Comparison of ENCODE assay signal across 8 cellular contexts in genomic region chr12:95942106-95942531, GRCh38. TPM values are rescaled to one million over a fixed set of nuclear protein-coding genes. Genes with fewer than 3 reads are reported as not detected.
A peak's percentile ranks its signal among the peaks of the same experiment; 100 is the strongest.
DNase-seq lines count a peak whose midpoint lies in the region; ATAC-seq and TF ChIP-seq lines count a peak whose summit lies in the region.

No MANE protein-coding gene starts in this region.

- H3K27me3 ChIP-seq in GM23248 (replicated peaks; ENCODE audit: insufficient read depth) = no peaks in the 10 kb centered on the region

- H2AFZ ChIP-seq in GM23248 = peak overlapping the region; percentile 88

- no peaks in the 10 kb centered on the region for H3K4me1 ChIP-seq in GM23248 (ENCODE audit: insufficient read depth)

- no peaks in the 10 kb centered on the region for H3K27me3 Mint-ChIP-seq in activated T-cell treated with anti-CD3 and anti-CD28 coated beads, Interleukin-2, amount 50 U/mL, for 72 hours (ENCODE audit: low read depth)
- no peaks in the 10 kb centered on the region for H3K27me3 Mint-ChIP-seq in stimulated activated naive B cell treated with anti-CD40 and anti-IgM and Interleukin-4, amounts not matched to agents 10 μg/mL and 1 μg/mL and 100 μg/mL, for 72 hours

- 10 to 19% methylated on average over 11 to 14 of the region's 14 CpGs for WGBS in GM23248 (ENCODE audit: low coverage in 1 of 2, low lambda C conversion rate in 2 of 2, missing lambda C conversion rate in 2 of 2), 2 experiments

- peaks cover 2% of the 10 kb centered on the region in 2 donors for H3K36me3 Mint-ChIP-seq in activated T-cell treated with anti-CD3 and anti-CD28 coated beads, Interleukin-2, amount 50 U/mL, for 72 hours (ENCODE audit: insufficient read depth in 2 of 2)
- H3K36me3 Mint-ChIP-seq in stimulated activated naive B cell treated with anti-CD40 and anti-IgM and Interleukin-4, amounts not matched to agents 10 μg/mL and 1 μg/mL and 100 μg/mL, for 72 hours = no peaks in the 10 kb centered on the region

- no peaks in the 10 kb centered on the region for H3K79me2 ChIP-seq in GM23248 (ENCODE audit: insufficient read depth)

- no peaks in the 10 kb centered on the region for H3K9me3 ChIP-seq in GM23248 (ENCODE audit: low read depth)

- ATAC-seq in activated T-cell treated with anti-CD3 and anti-CD28 coated beads, Interleukin-2, amount 50 U/mL, for 72 hours (replicated peaks in 1 of 2) = no peak
- ATAC-seq in stimulated activated naive B cell treated with anti-CD40 and anti-IgM and Interleukin-4, amounts not matched to agents 10 μg/mL and 1 μg/mL and 100 μg/mL, for 72 hours (replicated peaks) = peak in 1 of 2 donors; percentile 2

- H3K4me3 ChIP-seq in AG10803 (ENCODE audit: low read length) (peak overlapping the region; percentile 62), GM23248 (peak overlapping the region; percentile 77), iPS-11a (ENCODE audit: low read depth, low read length) (peak overlapping the region; percentile 81)

- H3K9me3 Mint-ChIP-seq in activated T-cell treated with anti-CD3 and anti-CD28 coated beads, Interleukin-2, amount 50 U/mL, for 72 hours = no peaks in the 10 kb centered on the region
- H3K9me3 Mint-ChIP-seq in stimulated activated naive B cell treated with anti-CD40 and anti-IgM and Interleukin-4, amounts not matched to agents 10 μg/mL and 1 μg/mL and 100 μg/mL, for 72 hours = no peaks in the 10 kb centered on the region

- DNase-seq in AG10803 (ENCODE audit: low read depth) = no peak
- DNase-seq in GM23248 = peak; percentile 31
- no peak for DNase-seq in activated T-cell treated with anti-CD3 and anti-CD28 coated beads, Interleukin-2, amount 50 U/mL, for 72 hours
- DNase-seq in stimulated activated naive B cell treated with anti-CD40 and anti-IgM and Interleukin-4, amounts not matched to agents 10 μg/mL and 1 μg/mL and 100 μg/mL, for 72 hours = no peak
- DNase-seq in DMS153 treated with DMSO at 0.1 percent for 48 hours (lab: John Stamatoyannopoulos, UW; ENCODE audit: unreplicated experiment) = no peak
- DNase-seq in activated CD8-positive, alpha-beta memory T cell treated with anti-CD3 and anti-CD28 coated beads, Interleukin-2, amount 50 U/mL, for 4 hours = no peak
- DNase-seq in NCI-H2107 (lab: John Stamatoyannopoulos, UW) = no peak

- H3K9me2 ChIP-seq in GM23248 (ENCODE audit: insufficient read depth) = no peaks in the 10 kb centered on the region

- no peak for TF ChIP-seq CTCF in AG10803 (conservative IDR thresholded peaks at IDR 0.05; ENCODE audit: low read length)

- peak overlapping the region; percentile 79 for H3K9ac ChIP-seq in GM23248

- H3F3A ChIP-seq in GM23248 (ENCODE audit: insufficient read depth) = no peaks in the 10 kb centered on the region

- H3K4me2 ChIP-seq in GM23248 (ENCODE audit: unreplicated experiment) = peak overlapping the region; percentile 78

- H3K4me3 Mint-ChIP-seq in activated T-cell treated with anti-CD3 and anti-CD28 coated beads, Interleukin-2, amount 50 U/mL, for 72 hours = peak overlapping the region; percentile 92 to 95
- peak overlapping the region; percentile 91 to 92 for H3K4me3 Mint-ChIP-seq in stimulated activated naive B cell treated with anti-CD40 and anti-IgM and Interleukin-4, amounts not matched to agents 10 μg/mL and 1 μg/mL and 100 μg/mL, for 72 hours

- H4K20me1 ChIP-seq in GM23248 (ENCODE audit: insufficient read depth) = no peaks in the 10 kb centered on the region

- H3K27ac ChIP-seq in GM23248 = no peak overlapping the region

- no peaks in the 10 kb centered on the region for H3K36me3 ChIP-seq in GM23248 (ENCODE audit: low read depth)

- H3K4me1 Mint-ChIP-seq in activated T-cell treated with anti-CD3 and anti-CD28 coated beads, Interleukin-2, amount 50 U/mL, for 72 hours (ENCODE audit: low read depth) = peaks cover 9% of the 10 kb centered on the region
- peaks cover 3 to 6% of the 10 kb centered on the region in 2 donors for H3K4me1 Mint-ChIP-seq in stimulated activated naive B cell treated with anti-CD40 and anti-IgM and Interleukin-4, amounts not matched to agents 10 μg/mL and 1 μg/mL and 100 μg/mL, for 72 hours

- H3K27ac Mint-ChIP-seq in activated T-cell treated with anti-CD3 and anti-CD28 coated beads, Interleukin-2, amount 50 U/mL, for 72 hours = peak overlapping the region; percentile 63
- peak overlapping the region; percentile 94 for H3K27ac Mint-ChIP-seq in stimulated activated naive B cell treated with anti-CD40 and anti-IgM and Interleukin-4, amounts not matched to agents 10 μg/mL and 1 μg/mL and 100 μg/mL, for 72 hours

- in situ Hi-C loops in GM23248 (cut with MboI) = no loop called here

RNA-seq across cellular contexts. Expression of gene CCDC38, which starts 0.3 kb away (rescaled TPM):
- total RNA-seq in GM23248 (2014; rRNA removed; shearing (Covaris generic)) = under 0.01 TPM in 1 of 2 replicates, not detected in the other
- 0.06 TPM in 1 of 2 replicates, not detected in the other for polyA plus RNA-seq in GM23248 (2016; fragmentation: Nextera tagmentation; extraction: Ambion mirVana)
- total RNA-seq in activated T-cell treated with anti-CD3 and anti-CD28 coated beads, Interleukin-2, amount 50 U/mL, for 72 hours = under 1 TPM; 0.34 to 0.63 TPM

RNA-seq across cellular contexts. Expression of gene AMDHD1, which starts 1.0 kb away (rescaled TPM):
- 1.1 and 1.3 TPM in 2 replicates for total RNA-seq in GM23248 (2014; rRNA removed; shearing (Covaris generic))
- 0.22 and 0.38 TPM in 2 replicates for polyA plus RNA-seq in GM23248 (2016; fragmentation: Nextera tagmentation; extraction: Ambion mirVana)
- 1 to 10 TPM; 2.2 to 3.7 TPM for total RNA-seq in activated T-cell treated with anti-CD3 and anti-CD28 coated beads, Interleukin-2, amount 50 U/mL, for 72 hours

RNA-seq across cellular contexts. Expression of gene HAL, which starts 54.0 kb away (rescaled TPM):
- not detected in 2 replicates for total RNA-seq in GM23248 (2014; rRNA removed; shearing (Covaris generic))
- polyA plus RNA-seq in GM23248 (2016; fragmentation: Nextera tagmentation; extraction: Ambion mirVana) = not detected in 2 replicates
- under 1 TPM; 0.51 to 0.96 TPM for total RNA-seq in activated T-cell treated with anti-CD3 and anti-CD28 coated beads, Interleukin-2, amount 50 U/mL, for 72 hours
